In the genomic region with DNA sequence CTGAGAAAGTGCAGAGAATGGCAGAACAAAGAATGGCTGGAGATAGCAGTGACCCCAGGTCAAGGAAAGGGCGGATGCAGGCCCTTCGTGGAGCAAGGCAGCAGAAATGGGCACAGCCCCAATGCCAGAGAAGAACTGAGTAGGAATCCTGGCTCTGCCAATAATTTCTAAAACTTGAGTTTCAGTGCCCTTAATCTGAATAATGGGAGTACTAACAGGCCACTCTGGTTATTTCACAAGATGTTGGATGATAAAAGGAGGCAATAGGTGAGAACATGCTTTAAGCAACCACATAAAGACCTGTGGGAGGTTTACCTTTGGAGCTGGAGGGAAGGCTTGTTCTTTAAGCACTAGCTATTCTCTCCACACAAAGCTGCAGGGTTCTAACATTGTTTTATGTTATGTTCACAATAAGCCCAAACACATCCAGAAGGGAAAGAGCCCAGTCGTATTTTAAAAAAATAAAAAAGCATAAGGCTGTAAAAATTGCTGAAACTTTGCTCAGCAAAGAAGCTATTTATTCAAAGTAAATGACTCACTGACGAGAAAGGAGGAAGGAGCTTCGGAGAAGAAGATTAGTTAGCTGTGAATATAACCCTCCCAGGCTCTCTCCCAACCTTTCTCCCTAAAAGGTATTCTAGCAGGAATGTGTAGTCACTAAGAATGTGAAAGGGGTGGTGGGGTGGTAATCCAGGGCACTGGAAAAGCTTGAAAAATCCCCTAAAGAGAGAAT, we compare ENCODE assay signal across 10 cellular contexts.
A peak's percentile ranks its signal among the peaks of the same experiment; 100 is the strongest.
DNase-seq lines count a peak whose midpoint lies in the region; ATAC-seq lines count a peak whose summit lies in the region.
"Had no signal": no experiment of that assay in that cellular context is flagged by ENCODE, and none has a peak within 500 bp of the region (broad histone marks: within the 10 kb centered on the region; RNA-seq: fewer than 3 reads in every experiment).

No MANE protein-coding gene starts in this region.

- ATAC-seq in esophagus mucosa (peak; percentile 91), HG02870 (IDR thresholded peaks at IDR 0.05; ENCODE audit: unreplicated experiment) (no peak)

- no peak overlapping the region for H3K4me3 ChIP-seq in mucosa of rectum (ENCODE audit: low read length in 2 of 2)

- DNase-seq in A172 (ENCODE audit: low spot score) (peak; percentile 51), LHCN-M2 (ENCODE audit: low read depth) (peak; percentile 48), SHP77 treated with DMSO at 0.1 percent for 48 hours (lab: John Stamatoyannopoulos, UW) (no peak)
- DNase-seq in stimulated activated CD4-positive, alpha-beta T cell treated with anti-CD3 and anti-CD28 coated beads, Interleukin-1b, Interleukin-23, amount 100 ng/mL, for 48 hours, result no peak
- no peak for DNase-seq in stimulated activated CD4-positive, alpha-beta T cell treated with anti-CD3 and anti-CD28 coated beads, Interleukin-4, amount 100 ng/mL, for 1 hour
- DNase-seq: NCI-H2029 had no signal

- no peaks in the 10 kb centered on the region for H3K36me3 ChIP-seq in mucosa of rectum (ENCODE audit: control insufficient read depth in 2 of 2, insufficient read depth in 2 of 2, low read length in 2 of 2)

- H3K9me3 ChIP-seq in mucosa of rectum (ENCODE audit: control insufficient read depth in 2 of 2, low read length in 2 of 2), result peaks cover 0 to 3% of the 10 kb centered on the region in 2 donors

- H3K27me3 ChIP-seq in mucosa of rectum (ENCODE audit: control insufficient read depth in 2 of 2, insufficient read depth in 2 of 2, low read length in 2 of 2), result no peaks in the 10 kb centered on the region

- no peaks in the 10 kb centered on the region for H3K4me1 ChIP-seq in mucosa of rectum (ENCODE audit: control insufficient read depth in 2 of 2, insufficient read depth in 2 of 2, low read length in 2 of 2)

- H3K27ac ChIP-seq in mucosa of rectum (ENCODE audit: low read depth in 2 of 2, low read length in 2 of 2), result peak overlapping the region; percentile 33 to 34
- H3K27ac ChIP-seq: C4-2B had no signal

- H3K9ac ChIP-seq in mucosa of rectum (ENCODE audit: low read depth in 1 of 2, low read length in 2 of 2), result no peak overlapping the region

Comparison
In these comparisons a context has a peak if more than half of its experiments do, and no peak if none do; other contexts are left out.
1. DNase-seq: peak in A172 (single experiment) and LHCN-M2 (single experiment); none in SHP77 treated with DMSO at 0.1 percent for 48 hours (single experiment), stimulated activated CD4-positive, alpha-beta T cell treated with anti-CD3 and anti-CD28 coated beads, Interleukin-1b, Interleukin-23, amount 100 ng/mL, for 48 hours (single experiment) and stimulated activated CD4-positive, alpha-beta T cell treated with anti-CD3 and anti-CD28 coated beads, Interleukin-4, amount 100 ng/mL, for 1 hour (single experiment).